Comparison of ENCODE assay signal across 19 cellular contexts in the genomic region with DNA sequence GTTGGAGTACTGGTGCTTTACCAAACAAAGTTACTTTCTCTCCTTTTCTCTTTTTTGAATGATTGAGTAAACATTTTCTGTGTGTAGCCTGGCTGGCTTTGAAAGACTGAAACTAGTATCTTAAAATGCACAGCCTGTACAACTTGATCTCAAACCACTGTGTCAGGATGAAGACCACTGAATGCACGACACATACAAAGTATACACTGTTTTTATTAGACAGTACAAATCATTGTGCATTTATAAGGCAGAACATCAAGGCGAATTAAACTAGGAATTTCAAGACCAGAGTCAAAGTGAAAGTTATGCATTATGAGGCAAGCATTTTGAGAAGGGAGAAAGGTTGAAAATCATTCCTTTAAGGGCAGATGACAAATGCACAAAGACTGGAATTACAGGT. TPM values are rescaled to one million over a fixed set of nuclear protein-coding genes. Genes with fewer than 3 reads are reported as not detected.
A peak's percentile ranks its signal among the peaks of the same experiment; 100 is the strongest.
DNase-seq lines count a peak whose midpoint lies in the region; TF ChIP-seq lines count a peak whose summit lies in the region.
"Had no signal": no experiment of that assay in that cellular context is flagged by ENCODE, and none has a peak within 500 bp of the region (broad histone marks: within the 10 kb centered on the region; RNA-seq: fewer than 3 reads in every experiment).

No MANE protein-coding gene starts in this region.

- in situ Hi-C loops in SK-MEL-5 (cut with HindIII; ENCODE audit: low pct_unique_long_range_greater_than_20kb, low sequenced_read_pairs) = no loop called here

- no peaks in the 10 kb centered on the region for H3K36me3 ChIP-seq in BLaER1
- no peaks in the 10 kb centered on the region for H3K36me3 ChIP-seq in hepatocyte (replicated peaks; ENCODE audit: insufficient read depth, low read depth)

- TF ChIP-seq CTCF in hepatocyte (IDR thresholded peaks at IDR 0.05; ENCODE audit: poor library complexity) = no peak

- H3K27ac ChIP-seq in BLaER1 = no peak overlapping the region
- H3K27ac ChIP-seq in hepatocyte = no peak overlapping the region
- H3K27ac ChIP-seq: A549, GM23248 had no signal

- no peak overlapping the region for H3K9ac ChIP-seq in BLaER1
- H3K9ac ChIP-seq: GM23248 had no signal

- H3K27me3 ChIP-seq in BLaER1 = no peaks in the 10 kb centered on the region
- no peaks in the 10 kb centered on the region for H3K27me3 ChIP-seq in hepatocyte

- H3K4me3 ChIP-seq in BLaER1 (no peak overlapping the region), hepatocyte (no peak overlapping the region)
- H3K4me3 ChIP-seq: A549, GM12878, GM23248 had no signal

- H3K9me3 ChIP-seq in BLaER1 (no peaks in the 10 kb centered on the region), hepatocyte (ENCODE audit: low read depth) (no peaks in the 10 kb centered on the region)
- H3K9me3 ChIP-seq: A549, Caco-2 had no signal

- no peaks in the 10 kb centered on the region for H3K79me2 ChIP-seq in hepatocyte

- no peaks in the 10 kb centered on the region for H3K9me2 ChIP-seq in hepatocyte (replicated peaks; ENCODE audit: insufficient read depth)

- 87% methylated on average over 2 of the region's 2 CpGs for WGBS in hepatocyte (ENCODE audit: low lambda C conversion rate, missing lambda C conversion rate)

- H3K4me2 ChIP-seq in BLaER1 (peak overlapping the region; percentile 68), hepatocyte (no peak overlapping the region)
- H3K4me2 ChIP-seq: A549 had no signal

- H4K20me1 ChIP-seq in BLaER1 = no peaks in the 10 kb centered on the region
- H4K20me1 ChIP-seq in hepatocyte (ENCODE audit: insufficient read depth, poor library complexity, severe bottlenecking) = no peaks in the 10 kb centered on the region

- H2AFZ ChIP-seq in hepatocyte = no peak overlapping the region
- H2AFZ ChIP-seq: GM23248 had no signal

- DNase-seq in SK-MEL-5 (ENCODE audit: low read depth, low spot score) (peak; percentile 4), medulla oblongata (ENCODE audit: extremely low spot score) (peak; percentile 21), T-helper 1 cell (no peak), NCI-H2171 (lab: John Stamatoyannopoulos, UW) (no peak), hepatocyte (ENCODE audit: low spot score) (no peak)
- DNase-seq: 8988T; Caco-2; CD4-positive, alpha-beta T cell; DMS153; DND-41; GM23248; H7; HCEC 1CT had no signal

- H3K4me1 ChIP-seq in BLaER1 (peaks cover 21% of the 10 kb centered on the region), hepatocyte (ENCODE audit: insufficient read depth) (no peaks in the 10 kb centered on the region)
- H3K4me1 ChIP-seq: A549, Caco-2 had no signal

RNA-seq across cellular contexts. Expression of a gene that starts 59.0 kb away (rescaled TPM):
- total RNA-seq in SK-MEL-5 (2014; rRNA removed; shearing (Covaris generic)) = not detected in 2 replicates
- not detected in 2 replicates for polyA plus RNA-seq in SK-MEL-5 (2015; cell fraction: cytosol; rRNA removed)
- polyA plus RNA-seq in SK-MEL-5 (2015; cell fraction: nucleus; rRNA removed) = not detected in 2 replicates
- not detected in 2 replicates for total RNA-seq in hepatocyte
- polyA plus RNA-seq in hepatocyte = not detected in 2 replicates
- total RNA-seq: CD4-positive, alpha-beta T cell; GM12878; GM23248; H1; H7 had no signal
- polyA plus RNA-seq: A549, BJ, CD14-positive monocyte, GM12878, GM23248, H1 had no signal

Comparison
In these comparisons a context has a peak if more than half of its experiments do, and no peak if none do; other contexts are left out.
1. DNase-seq: peak in SK-MEL-5 (single experiment) and medulla oblongata (single experiment); none in T-helper 1 cell (0 of 5), NCI-H2171 (single experiment) and hepatocyte (single experiment).